In genomic region chr14:66514206-66514605, GRCh38 we compare ENCODE assay signal across 1 cellular context.
TF ChIP-seq lines count a peak whose summit lies in the region.

No MANE protein-coding gene starts in this region.

TF ChIP-seq in GM12878, 131 proteins besides CTCF, POLR2A, EP300 and RAD21:
- TF ChIP-seq IKZF2 (IDR thresholded peaks at IDR 0.05) (no peak), E2F8 (IDR thresholded peaks at IDR 0.05; ENCODE audit: low read depth, partially characterized antibody) (no peak), SMARCA5 (IDR thresholded peaks at IDR 0.05) (no peak), FOXM1 (IDR thresholded peaks at IDR 0.05; ENCODE audit: low read depth, low read length) (no peak), POLR2AphosphoS5 (IDR thresholded peaks at IDR 0.05; ENCODE audit: low read length) (no peak), NFYA (IDR thresholded peaks at IDR 0.05; ENCODE audit: borderline replicate concordance, low read depth, low read length) (no peak), SUPT20H (IDR thresholded peaks at IDR 0.05; ENCODE audit: borderline replicate concordance, control insufficient read depth, low read depth, low read length) (no peak), ZNF24 (IDR thresholded peaks at IDR 0.05) (no peak), CBX5 (IDR thresholded peaks at IDR 0.05; ENCODE audit: low read depth) (no peak), YY1 (IDR thresholded peaks at IDR 0.05; ENCODE audit: low read depth, low read length) (no peak), SREBF1 (IDR thresholded peaks at IDR 0.05; ENCODE audit: low read length) (no peak), MTA2 (IDR thresholded peaks at IDR 0.05; ENCODE audit: low read depth) (no peak)
